Comparison of ENCODE assay signal across 11 cellular contexts in the genomic region with DNA sequence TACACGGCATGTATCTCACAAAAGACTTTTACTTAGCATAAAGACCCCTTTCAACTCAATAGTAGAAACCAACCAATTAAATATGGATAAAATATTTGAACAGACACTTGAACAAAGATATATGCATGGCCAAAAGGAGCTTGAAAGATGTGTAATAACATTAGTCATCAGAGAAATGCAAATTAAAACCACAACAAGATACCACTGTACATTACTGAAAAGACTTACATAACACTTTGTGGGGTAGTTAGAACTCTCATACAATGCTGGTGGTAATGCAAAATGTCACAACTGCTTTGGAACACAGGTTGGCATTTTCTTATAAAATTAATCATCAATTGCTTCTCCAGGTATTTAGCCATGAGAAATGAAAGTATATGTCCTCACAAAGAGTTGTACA.
DNase-seq lines count a peak whose midpoint lies in the region; ATAC-seq, FAIRE-seq and TF ChIP-seq lines count a peak whose summit lies in the region.
"Had no signal": no experiment of that assay in that cellular context is flagged by ENCODE, and none has a peak within 500 bp of the region (broad histone marks: within the 10 kb centered on the region; RNA-seq: fewer than 3 reads in every experiment).

No MANE protein-coding gene starts in this region.

- H3K4me1 ChIP-seq in kidney (ENCODE audit: control insufficient read depth in 1 of 2, insufficient read depth in 1 of 2, low read depth in 1 of 2, low read length in 2 of 2) = no peaks in the 10 kb centered on the region
- H3K4me1 ChIP-seq: Peyer's patch had no signal

- DNase-seq in RWPE1 (ENCODE audit: low spot score) = peak; percentile 38
- peak; percentile 54 for DNase-seq in kidney tubule cell (ENCODE audit: low spot score)
- no peak for DNase-seq in kidney
- no peak for DNase-seq in NCI-H2107 (lab: John Stamatoyannopoulos, UW)
- no peak for DNase-seq in activated naive CD4-positive, alpha-beta T cell treated with anti-CD3 and anti-CD28 coated beads, Interleukin-2, amount 50 U/mL, for 16 hours
- no peak for DNase-seq in T-helper 9 cell
- DNase-seq: effector memory CD8-positive, alpha-beta T cell; Peyer's patch; stimulated activated CD4-positive, alpha-beta T cell treated with anti-CD3 and anti-CD28 coated beads, Interleukin-2, amount 100 ng/mL, for 48 hours had no signal

- ATAC-seq in GM18520 (IDR thresholded peaks at IDR 0.05; ENCODE audit: unreplicated experiment) (peak; percentile 98), HG02884 (IDR thresholded peaks at IDR 0.05; ENCODE audit: unreplicated experiment) (peak; percentile 98)
- ATAC-seq: effector memory CD8-positive, alpha-beta T cell had no signal

- no peak for FAIRE-seq in kidney (lab: Jason Lieb, UNC)

- no peak overlapping the region for H3K4me3 ChIP-seq in kidney (ENCODE audit: low read length in 2 of 2)
- H3K4me3 ChIP-seq: Peyer's patch had no signal

- intact Hi-C loops in kidney (cut with DNase I) = no loop called here

- CTCF ChIA-PET in RWPE1 (lab: Yijun Ruan, JAX) = interaction anchor here (0.6 kb wide), 1 partner anchor 842 kb away, joined by 3 read pairs; no protein-coding TSS in a partner anchor

- no peaks in the 10 kb centered on the region for H3K9me3 ChIP-seq in kidney (ENCODE audit: control insufficient read depth in 1 of 2, low read length in 2 of 2)
- H3K9me3 ChIP-seq: Peyer's patch had no signal

- POLR2A ChIA-PET in RWPE1 (lab: Yijun Ruan, JAX; ENCODE audit: low non-redundant PET) = no interaction called here

- no peaks in the 10 kb centered on the region for H3K36me3 ChIP-seq in kidney (ENCODE audit: control insufficient read depth in 1 of 2, insufficient read depth in 2 of 2, low read length in 2 of 2)
- H3K36me3 ChIP-seq: Peyer's patch had no signal

- H3K9ac ChIP-seq in kidney (ENCODE audit: low read length in 2 of 2) = no peak overlapping the region

- no peak for TF ChIP-seq CTCF in RWPE1 (conservative IDR thresholded peaks at IDR 0.05; ENCODE audit: low read depth)
- no peak for TF ChIP-seq CTCF in kidney (IDR thresholded peaks at IDR 0.05; ENCODE audit: borderline replicate concordance, extremely low read depth, insufficient read depth)

- H3K27ac ChIP-seq in RWPE1 (no peak overlapping the region), kidney (ENCODE audit: low read depth in 2 of 2, low read length in 2 of 2) (no peak overlapping the region)
- H3K27ac ChIP-seq: Peyer's patch had no signal

Comparison
In these comparisons a context has a peak if more than half of its experiments do, and no peak if none do; other contexts are left out.
1. DNase-seq: peak in RWPE1 (single experiment) and kidney tubule cell (single experiment); none in kidney (single experiment), NCI-H2107 (single experiment), activated naive CD4-positive, alpha-beta T cell treated with anti-CD3 and anti-CD28 coated beads, Interleukin-2, amount 50 U/mL, for 16 hours (single experiment) and T-helper 9 cell (single experiment).